ENCODE assay signal across 9 cellular contexts in the genomic region with DNA sequence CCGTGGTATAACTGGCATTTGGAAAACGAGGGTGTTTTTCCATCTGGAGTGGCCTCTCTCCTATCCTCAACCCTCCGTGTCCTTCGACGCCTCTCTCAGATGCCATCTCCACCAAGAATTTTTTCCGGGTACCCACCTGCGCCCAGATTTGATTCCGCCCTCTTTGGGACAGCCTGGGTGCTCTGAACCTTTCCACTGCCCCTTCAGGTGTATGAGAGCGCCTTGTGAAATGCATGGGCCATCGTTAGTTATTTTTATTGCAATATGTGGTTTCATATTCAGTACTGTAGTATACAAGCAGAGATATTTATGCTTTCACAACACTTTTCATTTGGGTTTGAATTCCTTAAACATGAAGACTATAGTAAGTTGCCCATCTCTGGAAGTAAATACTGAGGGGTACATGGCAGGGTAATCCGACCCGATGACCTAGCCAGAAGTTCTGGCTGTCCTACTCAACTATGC.
DNase-seq lines count a peak whose midpoint lies in the region; ATAC-seq, FAIRE-seq and TF ChIP-seq lines count a peak whose summit lies in the region.
"Had no signal": no experiment of that assay in that cellular context is flagged by ENCODE, and none has a peak within 500 bp of the region (broad histone marks: within the 10 kb centered on the region; RNA-seq: fewer than 3 reads in every experiment).

No MANE protein-coding gene starts in this region.

- H3K9me3 ChIP-seq in CD8-positive, alpha-beta T cell (ENCODE audit: low read length) = no peaks in the 10 kb centered on the region
- H3K9me3 ChIP-seq in osteoblast (ENCODE audit: low read depth, low read length) = no peaks in the 10 kb centered on the region

- H3K36me3 Mint-ChIP-seq in CD8-positive, alpha-beta T cell = peaks cover 5% of the 10 kb centered on the region

- H3K36me3 ChIP-seq in CD8-positive, alpha-beta T cell (ENCODE audit: insufficient read depth, low read length) = no peaks in the 10 kb centered on the region
- no peaks in the 10 kb centered on the region for H3K36me3 ChIP-seq in osteoblast (ENCODE audit: insufficient read depth, low read length)

- no peaks in the 10 kb centered on the region for H3K9me3 Mint-ChIP-seq in CD8-positive, alpha-beta T cell

- ATAC-seq in CD8-positive, alpha-beta T cell = no peak
- ATAC-seq in HG03139 (IDR thresholded peaks at IDR 0.05; ENCODE audit: unreplicated experiment) = no peak

- H3K27me3 ChIP-seq in CD8-positive, alpha-beta T cell (ENCODE audit: insufficient read depth, low read length) = no peaks in the 10 kb centered on the region
- H3K27me3 ChIP-seq in osteoblast (ENCODE audit: insufficient read depth, low read length) = no peaks in the 10 kb centered on the region

- CTCF ChIA-PET in CD8-positive, alpha-beta T cell (lab: Charles Lee) = interaction anchor here (1.3 to 4.6 kb wide), 5 partner anchors 11 to 147 kb away, joined by 3 to 36 read pairs (median 14); no protein-coding TSS in a partner anchor

- peak overlapping the region; percentile 85 for H3K4me2 ChIP-seq in osteoblast (ENCODE audit: insufficient read depth, low read length)

- no peak overlapping the region for H3K27ac ChIP-seq in CD8-positive, alpha-beta T cell (ENCODE audit: low read depth, low read length)
- H3K27ac ChIP-seq in epithelial cell of prostate (peak overlapping the region; percentile 96), osteoblast (ENCODE audit: low read depth, low read length) (peak overlapping the region; percentile 94)

- intact Hi-C loops in CD8-positive, alpha-beta T cell (cut with DNase I, micrococcal nuclease) = loop anchor here in 1 of 2 experiments (1.0 kb wide), 1 partner anchor 15 kb away; no protein-coding TSS in a partner anchor

- H3K4me1 Mint-ChIP-seq in CD8-positive, alpha-beta T cell (ENCODE audit: low read depth) = peaks cover 45% of the 10 kb centered on the region

- peak overlapping the region; percentile 78 for H3K4me3 ChIP-seq in CD8-positive, alpha-beta T cell (ENCODE audit: low read depth, low read length)
- peak overlapping the region; percentile 75 for H3K4me3 ChIP-seq in osteoblast (ENCODE audit: insufficient read depth, low read length)

- POLR2A ChIA-PET in CD8-positive, alpha-beta T cell (lab: Charles Lee) = interaction anchor here (2.0 kb wide), 1 partner anchor 16 kb away, joined by 13 read pairs; no protein-coding TSS in a partner anchor

- peaks cover 61% of the 10 kb centered on the region for H3K79me2 ChIP-seq in osteoblast (ENCODE audit: insufficient read depth, low read length)

- FAIRE-seq in HTR-8/SVneo (lab: Jason Lieb, UNC) = no peak

- no peak for TF ChIP-seq CTCF in CD8-positive, alpha-beta T cell (IDR thresholded peaks at IDR 0.05)
- TF ChIP-seq CTCF in osteoblast (IDR thresholded peaks at IDR 0.05; ENCODE audit: extremely low read depth, low read depth, low read length) = no peak

- H3K4me3 Mint-ChIP-seq in CD8-positive, alpha-beta T cell = peak overlapping the region; percentile 88

- no peak for DNase-seq in CD8-positive, alpha-beta T cell
- peak; percentile 69 for DNase-seq in RKO (ENCODE audit: low spot score)
- DNase-seq in epithelial cell of prostate (ENCODE audit: low read depth, low spot score) = no peak
- peak; percentile 62 for DNase-seq in osteoblast (ENCODE audit: insufficient read length, low spot score, missing footprints)
- no peak for DNase-seq in stimulated activated CD8-positive, alpha-beta memory T cell treated with anti-CD3 and anti-CD28 coated beads, Interleukin-4, amount 100 ng/mL, for 48 hours
- no peak for DNase-seq in HTR-8/SVneo (ENCODE audit: insufficient read length, low spot score)
- DNase-seq in NCI-H2107 treated with DMSO at 0.1 percent for 48 hours (lab: John Stamatoyannopoulos, UW; ENCODE audit: unreplicated experiment) = no peak
- DNase-seq: NCI-H1694 treated with DMSO at 0.1 percent for 48 hours had no signal

- H4K20me1 ChIP-seq in osteoblast (ENCODE audit: insufficient read depth, low read length) = no peaks in the 10 kb centered on the region

- H3K27ac Mint-ChIP-seq in CD8-positive, alpha-beta T cell = peak overlapping the region; percentile 60

- H3K27me3 Mint-ChIP-seq in CD8-positive, alpha-beta T cell (ENCODE audit: low read depth) = peaks cover 17% of the 10 kb centered on the region

- H2AFZ ChIP-seq in osteoblast (ENCODE audit: low read length) = peak overlapping the region; percentile 96

- H3K4me1 ChIP-seq in CD8-positive, alpha-beta T cell (ENCODE audit: insufficient read depth, low read length) = peaks cover 28% of the 10 kb centered on the region
- peaks cover 34% of the 10 kb centered on the region for H3K4me1 ChIP-seq in osteoblast (ENCODE audit: insufficient read depth, low read length)

Comparison
In these comparisons a context has a peak if more than half of its experiments do, and no peak if none do; other contexts are left out.
1. DNase-seq: peak in RKO (single experiment) and osteoblast (single experiment); none in CD8-positive, alpha-beta T cell (0 of 7), epithelial cell of prostate (single experiment), stimulated activated CD8-positive, alpha-beta memory T cell treated with anti-CD3 and anti-CD28 coated beads, Interleukin-4, amount 100 ng/mL, for 48 hours (single experiment), HTR-8/SVneo (single experiment) and NCI-H2107 treated with DMSO at 0.1 percent for 48 hours (single experiment).